Comparison of ENCODE assay signal across 14 cellular contexts in the genomic region with DNA sequence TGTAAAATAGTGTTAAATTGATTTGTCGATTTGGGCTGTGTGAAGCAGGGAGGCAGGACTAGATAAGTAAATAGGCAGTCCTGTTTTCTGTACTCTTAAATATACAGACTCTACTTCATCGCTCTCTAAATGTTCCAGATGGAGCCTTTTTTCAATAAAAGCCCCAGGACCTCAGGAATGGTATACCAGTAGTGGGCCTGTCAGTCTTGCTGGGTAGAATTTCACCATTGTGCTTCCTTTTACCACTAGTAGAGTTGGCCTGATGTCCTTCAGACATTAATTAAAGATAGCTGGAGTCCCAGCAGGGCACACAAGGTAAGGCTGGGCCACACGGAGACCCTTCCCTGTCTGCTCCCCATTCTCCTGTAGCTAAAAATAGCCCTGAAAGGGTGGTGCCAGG. TPM values are rescaled to one million over a fixed set of nuclear protein-coding genes. Genes with fewer than 3 reads are reported as not detected.
DNase-seq lines count a peak whose midpoint lies in the region; ATAC-seq and TF ChIP-seq lines count a peak whose summit lies in the region.
"Had no signal": no experiment of that assay in that cellular context is flagged by ENCODE, and none has a peak within 500 bp of the region (broad histone marks: within the 10 kb centered on the region; RNA-seq: fewer than 3 reads in every experiment).

No MANE protein-coding gene starts in this region.

- peaks cover 14% of the 10 kb centered on the region for H3K36me3 Mint-ChIP-seq in CD4-positive, CD25-positive, alpha-beta regulatory T cell

- in situ Hi-C loops in gastrocnemius medialis (cut with MboI; ENCODE audit: low sequenced_read_pairs in 4 of 4) = loop anchor here (10.0 to 25.0 kb wide), 2 partner anchors 331 to 639 kb away; a partner anchor contains a TSS

- H3K9me3 ChIP-seq in CD4-positive, CD25-positive, alpha-beta regulatory T cell (ENCODE audit: control insufficient read depth in 2 of 2, low read length in 2 of 2) = no peaks in the 10 kb centered on the region
- H3K9me3 ChIP-seq in OCI-LY1 (ENCODE audit: low read length) (no peaks in the 10 kb centered on the region), gastrocnemius medialis (no peaks in the 10 kb centered on the region)
- no peaks in the 10 kb centered on the region for H3K9me3 ChIP-seq in effector memory CD4-positive, alpha-beta T cell (ENCODE audit: control insufficient read depth, low read length)
- H3K9me3 ChIP-seq: HAP-1 had no signal

- no peaks in the 10 kb centered on the region for H3K36me3 ChIP-seq in CD4-positive, CD25-positive, alpha-beta regulatory T cell (ENCODE audit: control insufficient read depth, insufficient read depth, low read length)
- no peaks in the 10 kb centered on the region; the same call in 1 of the 2 replicates for H3K36me3 ChIP-seq in OCI-LY1 (ENCODE audit: insufficient read depth, low read length)
- H3K36me3 ChIP-seq in gastrocnemius medialis = no peaks in the 10 kb centered on the region
- no peaks in the 10 kb centered on the region for H3K36me3 ChIP-seq in effector memory CD4-positive, alpha-beta T cell (ENCODE audit: control insufficient read depth, insufficient read depth, low read length)

- H3F3A ChIP-seq in OCI-LY1 (ENCODE audit: insufficient read depth, low read length) = no peaks in the 10 kb centered on the region

- TF ChIP-seq CTCF in OCI-LY1 (IDR thresholded peaks at IDR 0.05; ENCODE audit: low read length) = no peak
- no peak for TF ChIP-seq CTCF in foreskin fibroblast (IDR thresholded peaks at IDR 0.05; ENCODE audit: low read depth, low read length)
- no peak for TF ChIP-seq CTCF in gastrocnemius medialis (IDR thresholded peaks at IDR 0.05 in 4 of 5, conservative IDR thresholded peaks at IDR 0.05 in 1 of 5)

- peaks cover 47% of the 10 kb centered on the region for H3K4me1 ChIP-seq in CD4-positive, CD25-positive, alpha-beta regulatory T cell (ENCODE audit: control insufficient read depth, insufficient read depth, low read length, poor library complexity, severe bottlenecking)
- H3K4me1 ChIP-seq in OCI-LY1 (ENCODE audit: insufficient read depth, low read length, severe bottlenecking) (peaks cover 45% of the 10 kb centered on the region), gastrocnemius medialis (peaks cover 73 to 83% of the 10 kb centered on the region in 2 donors)
- peaks cover 28% of the 10 kb centered on the region for H3K4me1 ChIP-seq in effector memory CD4-positive, alpha-beta T cell (ENCODE audit: control insufficient read depth, insufficient read depth, low read length, poor library complexity, severe bottlenecking)

- no peaks in the 10 kb centered on the region for H3K27me3 ChIP-seq in CD4-positive, CD25-positive, alpha-beta regulatory T cell (ENCODE audit: control insufficient read depth, insufficient read depth, low read length)
- H3K27me3 ChIP-seq in OCI-LY1 (ENCODE audit: insufficient read depth, low read length) = no peaks in the 10 kb centered on the region
- no peaks in the 10 kb centered on the region for H3K27me3 ChIP-seq in gastrocnemius medialis
- H3K27me3 ChIP-seq in effector memory CD4-positive, alpha-beta T cell (replicated peaks; ENCODE audit: control insufficient read depth, insufficient read depth, low read length, poor library complexity, severe bottlenecking) = no peaks in the 10 kb centered on the region

- no peaks in the 10 kb centered on the region for H3K27me3 Mint-ChIP-seq in CD4-positive, CD25-positive, alpha-beta regulatory T cell

- no peaks in the 10 kb centered on the region; the same call in 1 of the 2 replicates for H4K20me1 ChIP-seq in OCI-LY1 (ENCODE audit: insufficient read depth, low read length)

- no peak overlapping the region for H3K27ac ChIP-seq in CD4-positive, CD25-positive, alpha-beta regulatory T cell (ENCODE audit: insufficient read depth, low read length, poor library complexity, severe bottlenecking)
- peak overlapping the region; percentile 31 for H3K27ac ChIP-seq in OCI-LY1 (ENCODE audit: low read depth, low read length, poor library complexity, severe bottlenecking)
- peak overlapping the region; percentile 45 to 70 (median 64) for H3K27ac ChIP-seq in gastrocnemius medialis
- no peak overlapping the region for H3K27ac ChIP-seq in effector memory CD4-positive, alpha-beta T cell (ENCODE audit: insufficient read depth, low read length, poor library complexity, severe bottlenecking)

- peak overlapping the region; percentile 81 for H3K4me3 ChIP-seq in CD4-positive, CD25-positive, alpha-beta regulatory T cell (ENCODE audit: low read depth, low read length)
- no peak overlapping the region for H3K4me3 ChIP-seq in OCI-LY1 (ENCODE audit: low read depth, low read length, poor library complexity, severe bottlenecking)
- peak overlapping the region; percentile 17 to 80 for H3K4me3 ChIP-seq in foreskin fibroblast (ENCODE audit: low read depth in 1 of 2, low read length in 2 of 2)
- peak overlapping the region in 3 of 4 donors; percentile 3 to 32 (median 27) for H3K4me3 ChIP-seq in gastrocnemius medialis
- H3K4me3 ChIP-seq in effector memory CD4-positive, alpha-beta T cell (ENCODE audit: insufficient read depth, low read depth, low read length, poor library complexity, severe bottlenecking) = no peak overlapping the region
- H3K4me3 ChIP-seq: HAP-1 had no signal

- DNase-seq in CD4-positive, CD25-positive, alpha-beta regulatory T cell = no peak
- DNase-seq in foreskin fibroblast (no peak), gastrocnemius medialis (no peak), GDM1 (lab: John Stamatoyannopoulos, UW) (no peak), OCI-M1 (lab: John Stamatoyannopoulos, UW) (no peak)
- no peak for DNase-seq in effector memory CD4-positive, alpha-beta T cell
- DNase-seq: activated CD4-positive, CD25-positive, alpha-beta regulatory T cell treated with anti-CD3 and anti-CD28 coated beads, Interleukin-2, amount 50 U/mL, for 72 hours; activated effector memory CD4-positive, alpha-beta T cell treated with anti-CD3 and anti-CD28 coated beads, Interleukin-2, amount 50 U/mL, for 16 hours; NCI-H446 treated with DMSO at 0.1 percent for 48 hours; SHP77; stimulated activated naive CD8-positive, alpha-beta T cell treated with anti-CD3 and anti-CD28 coated beads, Interleukin-15, Interleukin-2, amounts not matched to agents 100 U/mL and 50 U/mL, for 24 hours had no signal

- intact Hi-C loops in gastrocnemius medialis (cut with DNase I; ENCODE audit: low total_unique reads) = no loop called here

- no peak overlapping the region; the same call in 1 of the 2 replicates for H3K9ac ChIP-seq in OCI-LY1 (ENCODE audit: low read length)

- peaks cover 0 to 57% (median 38%) of the 10 kb centered on the region in 4 donors for H3K4me1 Mint-ChIP-seq in CD4-positive, CD25-positive, alpha-beta regulatory T cell

- TF ChIP-seq POLR2A in gastrocnemius medialis (IDR thresholded peaks at IDR 0.05) = no peak

- H3K9me3 Mint-ChIP-seq in CD4-positive, CD25-positive, alpha-beta regulatory T cell = no peaks in the 10 kb centered on the region

- no peaks in the 10 kb centered on the region for H3K79me2 ChIP-seq in OCI-LY1 (ENCODE audit: insufficient read depth, low read length)

- no peaks in the 10 kb centered on the region for H3K9me2 ChIP-seq in OCI-LY1 (ENCODE audit: low read depth, low read length)

- peak overlapping the region; percentile 40 for H3K4me2 ChIP-seq in OCI-LY1 (ENCODE audit: low read length)

- peak overlapping the region in 1 of 4 donors; percentile 69 for H3K4me3 Mint-ChIP-seq in CD4-positive, CD25-positive, alpha-beta regulatory T cell

- no peak overlapping the region for H2AFZ ChIP-seq in OCI-LY1 (ENCODE audit: low read length)

- H3K27ac Mint-ChIP-seq in CD4-positive, CD25-positive, alpha-beta regulatory T cell = no peak overlapping the region

- no peak for ATAC-seq in CD4-positive, CD25-positive, alpha-beta regulatory T cell (ENCODE audit: low read depth in 2 of 2)
- ATAC-seq in gastrocnemius medialis = no peak
- no peak for ATAC-seq in HG03095 (IDR thresholded peaks at IDR 0.05; ENCODE audit: unreplicated experiment)
- ATAC-seq: stimulated activated naive CD8-positive, alpha-beta T cell treated with anti-CD3 and anti-CD28 coated beads, Interleukin-15, Interleukin-2, amounts not matched to agents 100 U/mL and 50 U/mL, for 24 hours had no signal

RNA-seq across cellular contexts. Expression of a gene that starts 6.0 kb away (rescaled TPM):
- total RNA-seq in CD4-positive, CD25-positive, alpha-beta regulatory T cell = 13.8 TPM
- 1 to 10 TPM; 1.2 to 2.9 (median 2.1) TPM for polyA plus RNA-seq in CD4-positive, CD25-positive, alpha-beta regulatory T cell
- total RNA-seq in gastrocnemius medialis = 10 to 100 TPM; 16.3 to 18.5 (median 18.0) TPM

Comparison
In these comparisons a context has a peak if more than half of its experiments do, and no peak if none do; other contexts are left out.
1. H3K27ac ChIP-seq: peak in OCI-LY1 (single experiment) and gastrocnemius medialis (4 of 4); none in CD4-positive, CD25-positive, alpha-beta regulatory T cell (single experiment) and effector memory CD4-positive, alpha-beta T cell (single experiment).
2. H3K4me3 ChIP-seq: peak in CD4-positive, CD25-positive, alpha-beta regulatory T cell (single experiment), foreskin fibroblast (2 of 2) and gastrocnemius medialis (3 of 4); none in OCI-LY1 (single experiment) and effector memory CD4-positive, alpha-beta T cell (single experiment).